ENCODE assay signal across 7 cellular contexts in genomic region chr17:45284176-45285140, GRCh38. TPM values are rescaled to one million over a fixed set of nuclear protein-coding genes. Genes with fewer than 3 reads are reported as not detected.
A peak's percentile ranks its signal among the peaks of the same experiment; 100 is the strongest.
DNase-seq lines count a peak whose midpoint lies in the region; ATAC-seq and TF ChIP-seq lines count a peak whose summit lies in the region.

No MANE protein-coding gene starts in this region.

- H3K27me3 ChIP-seq in gastroesophageal sphincter: no peaks in the 10 kb centered on the region

- H3K27ac Mint-ChIP-seq in activated CD4-positive, alpha-beta memory T cell treated with anti-CD3 and anti-CD28 coated beads for 36 hours: peak overlapping the region; percentile 85

- H3K27ac ChIP-seq in gastroesophageal sphincter: peak overlapping the region in 3 of 4 donors; percentile 78 to 82 (median 80)

- 60 to 63% methylated on average over 1 to 4 of the region's 21 CpGs for WGBS in gastroesophageal sphincter (ENCODE audit: low coverage in 1 of 2), 2 donors

- TF ChIP-seq EP300 in gastroesophageal sphincter (IDR thresholded peaks at IDR 0.05): no peak

- TF ChIP-seq POLR2A in gastroesophageal sphincter (IDR thresholded peaks at IDR 0.05): no peak

- no peak overlapping the region for H3K4me3 Mint-ChIP-seq in activated CD4-positive, alpha-beta memory T cell treated with anti-CD3 and anti-CD28 coated beads for 36 hours

- peak; percentile 54 for ATAC-seq in gastroesophageal sphincter

- POLR2A ChIA-PET in activated CD4-positive, alpha-beta memory T cell treated with anti-CD3 and anti-CD28 coated beads for 36 hours (lab: Charles Lee): interaction anchor here (1.2 kb wide), 1 partner anchor 32 kb away, joined by 3 read pairs; no protein-coding TSS in a partner anchor

- CTCF ChIA-PET in activated CD4-positive, alpha-beta memory T cell treated with anti-CD3 and anti-CD28 coated beads for 36 hours (lab: Charles Lee): interaction anchor here (0.6 to 3.3 kb wide), 13 partner anchors 9 to 149 kb away, joined by 3 to 14 read pairs (median 4); partner anchors contain the start of genes ACBD4 and MAP3K14

- TF ChIP-seq CTCF in gastroesophageal sphincter (IDR thresholded peaks at IDR 0.05): no peak

- DNase-seq in HPDE6-E6E7 (ENCODE audit: extremely low spot score): peak; percentile 44
- peak; percentile 61 for DNase-seq in activated CD4-positive, alpha-beta memory T cell treated with anti-CD3 and anti-CD28 coated beads for 36 hours
- DNase-seq in stimulated activated CD8-positive, alpha-beta memory T cell treated with anti-CD3 and anti-CD28 coated beads, Interleukin-4, amount 100 ng/mL, for 24 hours (ENCODE audit: low read depth): peak; percentile 33
- no peak for DNase-seq in NCI-H2029 (lab: John Stamatoyannopoulos, UW)
- no peak for DNase-seq in GM03348 (ENCODE audit: low spot score)
- DNase-seq in amniotic stem cell (lab: John Stamatoyannopoulos, UW): no peak

- peaks cover 50% of the 10 kb centered on the region for H3K36me3 Mint-ChIP-seq in activated CD4-positive, alpha-beta memory T cell treated with anti-CD3 and anti-CD28 coated beads for 36 hours

- no peaks in the 10 kb centered on the region for H3K9me3 ChIP-seq in gastroesophageal sphincter

- H3K4me1 Mint-ChIP-seq in activated CD4-positive, alpha-beta memory T cell treated with anti-CD3 and anti-CD28 coated beads for 36 hours (ENCODE audit: low read depth): peaks cover 4% of the 10 kb centered on the region

- H3K4me1 ChIP-seq in gastroesophageal sphincter: peaks cover 3 to 98% (median 39%) of the 10 kb centered on the region in 3 donors

- no peaks in the 10 kb centered on the region for H3K27me3 Mint-ChIP-seq in activated CD4-positive, alpha-beta memory T cell treated with anti-CD3 and anti-CD28 coated beads for 36 hours

- no peak overlapping the region for H3K4me3 ChIP-seq in gastroesophageal sphincter

- intact Hi-C loops in activated CD4-positive, alpha-beta memory T cell treated with anti-CD3 and anti-CD28 coated beads for 36 hours (cut with micrococcal nuclease): no loop called here

- H3K9me3 Mint-ChIP-seq in activated CD4-positive, alpha-beta memory T cell treated with anti-CD3 and anti-CD28 coated beads for 36 hours: no peaks in the 10 kb centered on the region

- H3K36me3 ChIP-seq in gastroesophageal sphincter: peaks cover 0 to 74% of the 10 kb centered on the region in 2 donors

RNA-seq across cellular contexts. Expression of gene SPATA32, which starts 22.6 kb away (rescaled TPM):
- total RNA-seq in activated CD4-positive, alpha-beta memory T cell treated with anti-CD3 and anti-CD28 coated beads for 36 hours: under 1 TPM in 1 of 2 experiments, not detected in 1; 0.12 TPM
- not detected for total RNA-seq in gastroesophageal sphincter

RNA-seq across cellular contexts. Expression of gene MAP3K14, which starts 32.4 kb away (rescaled TPM):
- 10 to 100 TPM; 62.9 to 65.0 TPM for total RNA-seq in activated CD4-positive, alpha-beta memory T cell treated with anti-CD3 and anti-CD28 coated beads for 36 hours
- 10 to 100 TPM in 3 of 4 donors, 1 to 10 TPM in 1; 8.5 to 17.5 (median 13.5) TPM for total RNA-seq in gastroesophageal sphincter

Comparison
In these comparisons a context has a peak if more than half of its experiments do, and no peak if none do; other contexts are left out.
1. DNase-seq: peak in HPDE6-E6E7 (single experiment), activated CD4-positive, alpha-beta memory T cell treated with anti-CD3 and anti-CD28 coated beads for 36 hours (single experiment) and stimulated activated CD8-positive, alpha-beta memory T cell treated with anti-CD3 and anti-CD28 coated beads, Interleukin-4, amount 100 ng/mL, for 24 hours (single experiment); none in NCI-H2029 (single experiment), GM03348 (single experiment) and amniotic stem cell (single experiment).